ENCODE assay signal across 14 cellular contexts in the genomic region with DNA sequence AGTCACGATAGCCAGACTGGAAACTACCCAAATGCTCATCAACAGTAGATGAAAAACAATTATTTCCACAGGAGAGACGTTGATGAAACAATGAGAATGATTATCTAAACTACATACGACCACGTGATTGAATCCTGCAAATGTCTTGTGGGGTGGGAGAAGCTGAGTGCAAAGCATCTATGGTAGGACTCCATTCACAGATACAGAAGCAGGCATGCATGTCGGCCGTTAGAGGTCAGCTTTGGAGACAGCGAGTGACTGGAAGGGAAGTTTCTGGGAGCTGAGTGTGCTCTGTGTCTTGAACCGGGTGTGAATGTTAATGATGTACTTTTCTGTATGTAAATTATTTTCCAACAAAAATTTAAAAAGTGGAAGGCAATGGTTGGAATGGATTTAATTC.
A peak's percentile ranks its signal among the peaks of the same experiment; 100 is the strongest.
DNase-seq lines count a peak whose midpoint lies in the region; ATAC-seq and TF ChIP-seq lines count a peak whose summit lies in the region.
"Had no signal": no experiment of that assay in that cellular context is flagged by ENCODE, and none has a peak within 500 bp of the region (broad histone marks: within the 10 kb centered on the region; RNA-seq: fewer than 3 reads in every experiment).

No MANE protein-coding gene starts in this region.

- H3K36me3 ChIP-seq in H7 (replicated peaks; ENCODE audit: control insufficient read depth, insufficient read depth, low read length) (no peaks in the 10 kb centered on the region), ascending aorta (no peaks in the 10 kb centered on the region)

- intact Hi-C loops in ascending aorta (cut with DNase I) = loop anchor here (10.0 kb wide), 1 partner anchor 420 kb away; a partner anchor contains a TSS

- no peaks in the 10 kb centered on the region for H3K9me3 ChIP-seq in ascending aorta

- H3K9me3 Mint-ChIP-seq in immature natural killer cell = no peaks in the 10 kb centered on the region
- H3K9me3 Mint-ChIP-seq: naive B cell had no signal

- peaks cover 13 to 40% (median 28%) of the 10 kb centered on the region in 3 donors for H3K27me3 Mint-ChIP-seq in immature natural killer cell (ENCODE audit: low read depth in 3 of 3)
- H3K27me3 Mint-ChIP-seq: naive B cell had no signal

- no peak overlapping the region for H3K4me3 ChIP-seq in H7 (ENCODE audit: insufficient read depth, low read depth, low read length)
- no peak overlapping the region for H3K4me3 ChIP-seq in ascending aorta

- peak overlapping the region in 1 of 6 donors; percentile 28 for H3K27ac Mint-ChIP-seq in immature natural killer cell

- DNase-seq in Ammon's horn (ENCODE audit: low spot score) (peak; percentile 54), H7 (peak; percentile 36), ascending aorta (ENCODE audit: low spot score in 2 of 2) (no peak), immature natural killer cell (peak in 1 of 3 donors; percentile 4), COR-L47 (lab: John Stamatoyannopoulos, UW) (no peak), cerebellar nuclear complex (lab: John Stamatoyannopoulos, UW) (no peak)
- DNase-seq: activated CD8-positive, alpha-beta memory T cell treated with anti-CD3 and anti-CD28 coated beads, Interleukin-2, amount 50 U/mL, for 4 hours; aorta; naive B cell; NCI-H1930; stimulated activated CD4-positive, alpha-beta T cell treated with anti-CD3 and anti-CD28 coated beads, Interleukin-15, amount 100 ng/mL, for 24 hours had no signal

- peaks cover 20 to 24% of the 10 kb centered on the region in 2 donors for H3K4me1 Mint-ChIP-seq in immature natural killer cell

- no peaks in the 10 kb centered on the region for H3K27me3 ChIP-seq in H7 (ENCODE audit: control insufficient read depth, insufficient read depth, low read length)
- no peaks in the 10 kb centered on the region for H3K27me3 ChIP-seq in ascending aorta

- no peaks in the 10 kb centered on the region for H3K4me1 ChIP-seq in ascending aorta

- TF ChIP-seq CTCF in ascending aorta (IDR thresholded peaks at IDR 0.05) = peak in 2 of 3 experiments; percentile 5 to 6

- H3K27ac ChIP-seq in ascending aorta = no peak overlapping the region

- peak overlapping the region in 4 of 5 donors; percentile 26 to 78 (median 64) for H3K4me3 Mint-ChIP-seq in immature natural killer cell
- H3K4me3 Mint-ChIP-seq: naive B cell had no signal

- peaks cover 0 to 4% (median 0%) of the 10 kb centered on the region in 3 donors for H3K36me3 Mint-ChIP-seq in immature natural killer cell
- H3K36me3 Mint-ChIP-seq: naive B cell had no signal

- ATAC-seq in GM21367 (IDR thresholded peaks at IDR 0.05; ENCODE audit: unreplicated experiment) = no peak
- ATAC-seq in HG03039 (IDR thresholded peaks at IDR 0.05; ENCODE audit: unreplicated experiment) = no peak
- ATAC-seq: Panc1 had no signal

Comparison
In these comparisons a context has a peak if more than half of its experiments do, and no peak if none do; other contexts are left out.
1. DNase-seq: peak in Ammon's horn (single experiment) and H7 (single experiment); none in ascending aorta (0 of 2), COR-L47 (single experiment) and cerebellar nuclear complex (0 of 2).